19 cellular contexts compared by ENCODE assay signal in the genomic region with DNA sequence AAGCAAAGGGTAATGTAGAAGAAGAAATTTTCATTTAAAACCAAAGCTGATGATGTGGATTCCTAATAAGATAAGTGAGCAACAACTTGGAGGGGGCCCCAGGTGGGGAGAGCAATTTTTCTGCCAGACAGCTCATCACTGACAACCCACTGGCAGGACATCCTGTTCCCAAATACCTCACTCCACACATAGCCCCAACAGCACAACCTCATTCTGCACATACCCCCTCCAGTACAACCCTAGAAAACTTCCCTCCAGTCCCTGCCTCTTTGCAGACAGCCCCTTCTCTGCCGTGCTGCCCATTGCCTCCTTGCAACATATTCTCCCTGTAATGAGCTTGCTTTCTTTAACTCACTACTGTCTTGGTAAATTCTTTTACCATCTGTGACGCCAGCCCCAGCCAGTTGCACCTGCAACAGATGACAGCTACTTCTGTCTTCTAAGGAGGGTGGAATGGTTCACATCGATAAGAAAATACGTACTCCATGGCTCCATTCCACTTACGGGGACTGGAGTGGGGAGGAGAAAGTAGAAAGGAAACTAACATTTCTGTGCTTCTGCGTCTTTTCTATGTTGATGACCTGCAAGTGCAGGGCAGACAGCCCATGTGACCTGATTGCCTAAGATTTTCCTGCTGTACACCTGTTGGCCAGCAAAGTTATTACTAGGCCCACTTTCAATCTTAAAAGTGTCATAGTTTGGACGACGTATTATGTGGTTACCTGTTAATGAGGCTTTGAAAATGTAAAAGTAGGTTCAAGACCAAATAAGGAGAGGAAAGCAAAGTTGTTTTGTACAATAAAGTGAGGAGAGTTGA. TPM values are rescaled to one million over a fixed set of nuclear protein-coding genes. Genes with fewer than 3 reads are reported as not detected.
A peak's percentile ranks its signal among the peaks of the same experiment; 100 is the strongest.
DNase-seq lines count a peak whose midpoint lies in the region; ATAC-seq and TF ChIP-seq lines count a peak whose summit lies in the region.
"Had no signal": no experiment of that assay in that cellular context is flagged by ENCODE, and none has a peak within 500 bp of the region (broad histone marks: within the 10 kb centered on the region; RNA-seq: fewer than 3 reads in every experiment).

No MANE protein-coding gene starts in this region.

- H3K27ac ChIP-seq in cardiac muscle cell (peak overlapping the region; percentile 99), right atrium auricular region (peak overlapping the region in 1 of 2 donors; percentile 3), right lobe of liver (peak overlapping the region in 2 of 3 donors; percentile 39 to 64)
- H3K27ac ChIP-seq: colonic mucosa, SJCRH30, testis, VCaP had no signal

- POLR2A ChIA-PET in activated CD4-positive, alpha-beta memory T cell treated with anti-CD3 and anti-CD28 coated beads for 36 hours (lab: Charles Lee): no interaction called here

- intact Hi-C loops in right lobe of liver (cut with DNase I): no loop called here
- intact Hi-C loops in activated CD4-positive, alpha-beta memory T cell treated with anti-CD3 and anti-CD28 coated beads for 36 hours (cut with micrococcal nuclease): no loop called here

- TF ChIP-seq POLR2A in right lobe of liver (IDR thresholded peaks at IDR 0.05): no peak

- peaks cover 4% of the 10 kb centered on the region for H3K9me3 Mint-ChIP-seq in activated CD4-positive, alpha-beta memory T cell treated with anti-CD3 and anti-CD28 coated beads for 36 hours

- ATAC-seq in T-helper 17 cell (peak; percentile 33), right lobe of liver (peak; percentile 82 to 92 (median 88)), HG03159 (IDR thresholded peaks at IDR 0.05; ENCODE audit: unreplicated experiment) (no peak)

- CTCF ChIA-PET in activated CD4-positive, alpha-beta memory T cell treated with anti-CD3 and anti-CD28 coated beads for 36 hours (lab: Charles Lee): interaction anchor here (0.7 to 1.5 kb wide), 3 partner anchors 38 to 83 kb away, joined by 3 to 6 read pairs (median 3); no protein-coding TSS in a partner anchor

- DNase-seq in cardiac muscle cell (ENCODE audit: low read depth in 1 of 2, low spot score in 1 of 2): peak in 1 of 2 donors; percentile 81
- no peak for DNase-seq in right atrium auricular region (ENCODE audit: low spot score)
- DNase-seq in T-helper 17 cell: no peak
- peak in 1 of 3 donors; percentile 81 for DNase-seq in right lobe of liver
- no peak for DNase-seq in NCI-H226
- no peak for DNase-seq in activated CD4-positive, alpha-beta memory T cell treated with anti-CD3 and anti-CD28 coated beads for 36 hours
- DNase-seq in NCI-H510A treated with DMSO at 0.1 percent for 48 hours (lab: John Stamatoyannopoulos, UW): no peak
- DNase-seq: ACHN, activated T-cell treated with anti-CD3 and anti-CD28 coated beads for 4 hours, colonic mucosa, hippocampal formation, NCI-H2081, SJCRH30, testis had no signal

- TF ChIP-seq CTCF in cardiac muscle cell (IDR thresholded peaks at IDR 0.05; ENCODE audit: low read depth, low read length) (no peak), right atrium auricular region (IDR thresholded peaks at IDR 0.05) (no peak), right lobe of liver (IDR thresholded peaks at IDR 0.05) (peak in 1 of 4 donors; percentile 38)

- no peaks in the 10 kb centered on the region for H3K36me3 Mint-ChIP-seq in T-helper 17 cell (ENCODE audit: low read depth)
- H3K36me3 Mint-ChIP-seq in activated CD4-positive, alpha-beta memory T cell treated with anti-CD3 and anti-CD28 coated beads for 36 hours: no peaks in the 10 kb centered on the region

- no peaks in the 10 kb centered on the region for H3K27me3 ChIP-seq in cardiac muscle cell
- H3K27me3 ChIP-seq in right atrium auricular region: no peaks in the 10 kb centered on the region
- H3K27me3 ChIP-seq in right lobe of liver: no peaks in the 10 kb centered on the region
- H3K27me3 ChIP-seq: colonic mucosa, SJCRH30, testis had no signal

- H3K36me3 ChIP-seq in cardiac muscle cell: no peaks in the 10 kb centered on the region
- H3K36me3 ChIP-seq in right atrium auricular region: no peaks in the 10 kb centered on the region
- no peaks in the 10 kb centered on the region for H3K36me3 ChIP-seq in right lobe of liver
- H3K36me3 ChIP-seq: colonic mucosa, SJCRH30 had no signal

- H3K4me3 Mint-ChIP-seq in T-helper 17 cell: peak overlapping the region; percentile 56
- no peak overlapping the region for H3K4me3 Mint-ChIP-seq in activated CD4-positive, alpha-beta memory T cell treated with anti-CD3 and anti-CD28 coated beads for 36 hours

- peaks cover 16% of the 10 kb centered on the region for H3K4me1 Mint-ChIP-seq in T-helper 17 cell
- peaks cover 7% of the 10 kb centered on the region for H3K4me1 Mint-ChIP-seq in activated CD4-positive, alpha-beta memory T cell treated with anti-CD3 and anti-CD28 coated beads for 36 hours (ENCODE audit: low read depth)

- H3K27ac Mint-ChIP-seq in T-helper 17 cell: peak overlapping the region; percentile 69
- no peak overlapping the region for H3K27ac Mint-ChIP-seq in activated CD4-positive, alpha-beta memory T cell treated with anti-CD3 and anti-CD28 coated beads for 36 hours

- H3K9me3 ChIP-seq in cardiac muscle cell (ENCODE audit: low read depth) (no peaks in the 10 kb centered on the region), right atrium auricular region (no peaks in the 10 kb centered on the region), T-helper 17 cell (ENCODE audit: control insufficient read depth, low read length, poor library complexity, severe bottlenecking) (no peaks in the 10 kb centered on the region), right lobe of liver (no peaks in the 10 kb centered on the region)
- H3K9me3 ChIP-seq: colonic mucosa, SJCRH30, testis had no signal

- peaks cover 8% of the 10 kb centered on the region for H3K27me3 Mint-ChIP-seq in T-helper 17 cell
- H3K27me3 Mint-ChIP-seq in activated CD4-positive, alpha-beta memory T cell treated with anti-CD3 and anti-CD28 coated beads for 36 hours: peaks cover 6% of the 10 kb centered on the region

- H3K4me3 ChIP-seq in cardiac muscle cell (no peak overlapping the region), right atrium auricular region (no peak overlapping the region), right lobe of liver (peak overlapping the region in 2 of 3 donors; percentile 15 to 25)
- H3K4me3 ChIP-seq: colonic mucosa, SJCRH30, skin epidermis, testis had no signal

- H3K4me1 ChIP-seq in cardiac muscle cell (ENCODE audit: low read depth): peaks cover 55% of the 10 kb centered on the region
- no peaks in the 10 kb centered on the region for H3K4me1 ChIP-seq in right atrium auricular region
- peaks cover 0 to 16% (median 0%) of the 10 kb centered on the region in 4 donors for H3K4me1 ChIP-seq in right lobe of liver
- H3K4me1 ChIP-seq: colonic mucosa, SJCRH30, testis had no signal

- 24% methylated on average over 8 of the region's 8 CpGs for WGBS in right lobe of liver (ENCODE audit: insufficient coverage, low coverage, low lambda C conversion rate, missing lambda C conversion rate)

RNA-seq across cellular contexts. Expression of a gene that starts 14.7 kb away (rescaled TPM):
- 10.9 and 16.2 TPM in 2 replicates for total RNA-seq in cardiac muscle cell
- polyA plus RNA-seq in cardiac muscle cell: 7.3 and 28.6 TPM in 2 replicates
- not detected for total RNA-seq in right atrium auricular region
- under 1 TPM in 1 of 2 donors, not detected in 1; 0.50 TPM for total RNA-seq in T-helper 17 cell
- under 1 TPM in 5 of 6 experiments, not detected in 1; 0.18 to 0.57 (median 0.26) TPM for total RNA-seq in right lobe of liver
- total RNA-seq in activated CD4-positive, alpha-beta memory T cell treated with anti-CD3 and anti-CD28 coated beads for 36 hours: not detected
- total RNA-seq: lung microvascular endothelial cell, SJCRH30 had no signal

RNA-seq across cellular contexts. Expression of a gene that starts 44.0 kb away (rescaled TPM):
- total RNA-seq in cardiac muscle cell (not detected in 2 replicates), right atrium auricular region (1 to 10 TPM in 1 of 2 donors, not detected in 1; 1.1 TPM), T-helper 17 cell (not detected), right lobe of liver (under 1 TPM in 2 of 6 experiments, not detected in 4; 0.11 to 0.22 TPM)
- not detected in 2 replicates for polyA plus RNA-seq in cardiac muscle cell
- not detected for total RNA-seq in activated CD4-positive, alpha-beta memory T cell treated with anti-CD3 and anti-CD28 coated beads for 36 hours
- total RNA-seq: lung microvascular endothelial cell, SJCRH30 had no signal

RNA-seq across cellular contexts. Expression of a gene that starts 49.5 kb away (rescaled TPM):
- total RNA-seq in cardiac muscle cell (0.07 and 2.3 TPM in 2 replicates), right atrium auricular region (not detected), T-helper 17 cell (not detected), right lobe of liver (not detected)
- 0.10 TPM in 1 of 2 replicates, not detected in the other for polyA plus RNA-seq in cardiac muscle cell
- total RNA-seq in activated CD4-positive, alpha-beta memory T cell treated with anti-CD3 and anti-CD28 coated beads for 36 hours: not detected
- total RNA-seq: lung microvascular endothelial cell, testis had no signal
- polyA plus RNA-seq: esophagus had no signal

Comparison
In these comparisons a context has a peak if more than half of its experiments do, and no peak if none do; other contexts are left out.
1. H3K4me3 ChIP-seq: peak in right lobe of liver (2 of 3); none in cardiac muscle cell (single experiment) and right atrium auricular region (0 of 2).